In the genomic region with DNA sequence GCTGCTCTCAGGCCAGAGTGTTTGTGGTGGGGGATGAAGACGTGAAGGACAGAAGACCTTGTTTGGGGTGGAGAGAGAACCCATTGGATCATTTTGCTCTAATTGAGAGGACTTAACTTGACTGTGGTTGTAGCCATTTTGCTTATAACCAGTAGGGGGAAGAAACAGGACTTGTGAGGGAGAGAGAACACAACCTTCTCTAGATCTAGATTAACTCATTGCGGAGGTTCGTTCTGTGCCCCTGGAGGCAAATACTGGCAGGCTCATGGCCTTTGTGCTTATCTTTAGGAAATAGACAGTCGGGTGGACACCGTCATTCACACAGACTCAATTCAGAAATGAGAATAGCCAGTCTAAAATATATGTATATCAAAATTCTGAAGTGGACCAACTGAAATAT, we compare ENCODE assay signal across 16 cellular contexts.
DNase-seq lines count a peak whose midpoint lies in the region; ATAC-seq, FAIRE-seq and TF ChIP-seq lines count a peak whose summit lies in the region.
"Had no signal": no experiment of that assay in that cellular context is flagged by ENCODE, and none has a peak within 500 bp of the region (broad histone marks: within the 10 kb centered on the region; RNA-seq: fewer than 3 reads in every experiment).

No MANE protein-coding gene starts in this region.

- no peak for FAIRE-seq in HepG2 (lab: Jason Lieb, UNC)
- FAIRE-seq: H54 had no signal

- WGBS in HepG2 (ENCODE audit: low lambda C conversion rate) = 2% methylated on average over 5 of the region's 5 CpGs
- WGBS in right lobe of liver (ENCODE audit: insufficient coverage, low coverage, low lambda C conversion rate, missing lambda C conversion rate) = 52% methylated on average over 5 of the region's 5 CpGs
- WGBS in endodermal cell (ENCODE audit: insufficient coverage in 1 of 2, insufficient read length in 1 of 2), 2 experiments = 87 to 92% methylated on average over 2 to 5 of the region's 5 CpGs

- intact Hi-C loops in HepG2 (cut with micrococcal nuclease; ENCODE audit: unreplicated experiment) (no loop called here), right lobe of liver (cut with DNase I) (no loop called here)

- POLR2A ChIA-PET in HepG2 (lab: Yijun Ruan, JAX) = no interaction called here

- TF ChIP-seq EP300 in HepG2 (IDR thresholded peaks at IDR 0.05; ENCODE audit: low read depth in 2 of 2, low read length in 2 of 2) (no peak), HepG2 (CRISPR knock-in tag; IDR thresholded peaks at IDR 0.05; ENCODE audit: borderline replicate concordance) (no peak)

- H3K36me3 Mint-ChIP-seq in endodermal cell (ENCODE audit: low read depth) (no peaks in the 10 kb centered on the region), nephron progenitor cell (ENCODE audit: low read depth) (no peaks in the 10 kb centered on the region)
- H3K36me3 Mint-ChIP-seq: IgD-negative memory B cell had no signal

- no TSS peak for BruUV-seq in HepG2 (replicated peaks; lab: Mats Ljungman, UMichigan)

- H3K27me3 Mint-ChIP-seq in endodermal cell (ENCODE audit: insufficient read depth) (no peaks in the 10 kb centered on the region), nephron progenitor cell (ENCODE audit: low read depth, poor library complexity) (peaks cover 10% of the 10 kb centered on the region)

- H3K4me1 ChIP-seq in HepG2 (ENCODE audit: insufficient read depth, low read length) = no peaks in the 10 kb centered on the region
- no peaks in the 10 kb centered on the region for H3K4me1 ChIP-seq in right lobe of liver
- peaks cover 5% of the 10 kb centered on the region for H3K4me1 ChIP-seq in endodermal cell (ENCODE audit: control insufficient read depth, insufficient read depth, low read length)

- H3K9me3 Mint-ChIP-seq in endodermal cell (no peaks in the 10 kb centered on the region), nephron progenitor cell (peaks cover 3% of the 10 kb centered on the region)

- H4K20me1 ChIP-seq in HepG2 (ENCODE audit: insufficient read depth, low read length) = no peaks in the 10 kb centered on the region

- CTCF ChIA-PET in HepG2 (lab: Yijun Ruan, JAX; ENCODE audit: low intra/inter-chr PET ratio, low total read pairs) = no interaction called here

- no peak overlapping the region for H3K4me3 ChIP-seq in HepG2 (replicated peaks in 1 of 3; ENCODE audit: insufficient read depth in 1 of 3, low read depth in 2 of 3, low read length in 3 of 3)
- H3K4me3 ChIP-seq in right lobe of liver = no peak overlapping the region
- H3K4me3 ChIP-seq in endodermal cell (ENCODE audit: low read length) = no peak overlapping the region

- H3K27me3 ChIP-seq in HepG2 (ENCODE audit: control insufficient read depth in 1 of 2, insufficient read depth in 2 of 2, low read length in 2 of 2) (no peaks in the 10 kb centered on the region; a peak in 1 of 5 replicates), right lobe of liver (no peaks in the 10 kb centered on the region), endodermal cell (ENCODE audit: control insufficient read depth, insufficient read depth, low read length, poor library complexity, severe bottlenecking) (no peaks in the 10 kb centered on the region)

- no peaks in the 10 kb centered on the region for H3K79me2 ChIP-seq in HepG2 (ENCODE audit: insufficient read depth, low read length)

- H3K4me2 ChIP-seq in HepG2 (ENCODE audit: low read depth, low read length) = no peak overlapping the region
- H3K4me2 ChIP-seq: SK-N-SH had no signal

- H3K9me3 ChIP-seq in HepG2 (ENCODE audit: low read length) (no peaks in the 10 kb centered on the region), right lobe of liver (no peaks in the 10 kb centered on the region), endodermal cell (ENCODE audit: control insufficient read depth, low read length) (no peaks in the 10 kb centered on the region)
- H3K9me3 ChIP-seq: SK-N-SH had no signal

- peaks cover 4% of the 10 kb centered on the region for H3K4me1 Mint-ChIP-seq in endodermal cell
- H3K4me1 Mint-ChIP-seq in nephron progenitor cell = peaks cover 19% of the 10 kb centered on the region
- H3K4me1 Mint-ChIP-seq: IgD-negative memory B cell had no signal

- no peak for TF ChIP-seq POLR2A in HepG2 (IDR thresholded peaks at IDR 0.05; ENCODE audit: insufficient read depth in 1 of 2, low read depth in 2 of 2, low read length in 2 of 2)
- TF ChIP-seq POLR2A in right lobe of liver (IDR thresholded peaks at IDR 0.05) = no peak

- TF ChIP-seq RAD21 in HepG2 (CRISPR knock-in tag; IDR thresholded peaks at IDR 0.05) = no peak

- H3K27ac ChIP-seq in HepG2 (ENCODE audit: extremely low read length, insufficient read depth, low read length) = no peak overlapping the region
- no peak overlapping the region for H3K27ac ChIP-seq in right lobe of liver
- no peak overlapping the region for H3K27ac ChIP-seq in endodermal cell (ENCODE audit: low read depth, low read length)

- no peak for TF ChIP-seq CTCF in HepG2 (CRISPR knock-in tag; IDR thresholded peaks at IDR 0.05)
- TF ChIP-seq CTCF in right lobe of liver (IDR thresholded peaks at IDR 0.05) = no peak
- peak; percentile 64 for TF ChIP-seq CTCF in endodermal cell (conservative IDR thresholded peaks at IDR 0.05)
- no peak for TF ChIP-seq CTCF in nephron progenitor cell (IDR thresholded peaks at IDR 0.05)

- H3K36me3 ChIP-seq in HepG2 (replicated peaks in 1 of 2; ENCODE audit: control insufficient read depth in 1 of 2, insufficient read depth in 2 of 2, low read length in 2 of 2) (no peaks in the 10 kb centered on the region), right lobe of liver (no peaks in the 10 kb centered on the region), endodermal cell (ENCODE audit: control insufficient read depth, insufficient read depth, low read length) (no peaks in the 10 kb centered on the region)

- in situ Hi-C loops in HepG2 (cut with HindIII; ENCODE audit: extremely low pct_ligation_motif_present, low pct_unique_long_range_greater_than_20kb) = no loop called here
- in situ Hi-C loops in SK-MEL-5 (cut with HindIII; ENCODE audit: low pct_unique_long_range_greater_than_20kb, low sequenced_read_pairs) = no loop called here

- no peak overlapping the region for H3K4me3 Mint-ChIP-seq in endodermal cell
- H3K4me3 Mint-ChIP-seq in nephron progenitor cell = no peak overlapping the region
- H3K4me3 Mint-ChIP-seq: IgD-negative memory B cell had no signal

- ATAC-seq in HepG2 (peak; percentile 81), right lobe of liver (no peak), GM19023 (IDR thresholded peaks at IDR 0.05; ENCODE audit: unreplicated experiment) (no peak), HG03025 (IDR thresholded peaks at IDR 0.05; ENCODE audit: low FRiP score, unreplicated experiment) (no peak)
- ATAC-seq: Panc1 had no signal

- DNase-seq in HepG2 (ENCODE audit: low spot score) (no peak), right lobe of liver (no peak), SK-MEL-5 (ENCODE audit: low read depth, low spot score) (peak; percentile 60), endodermal cell (no peak), hepatic stellate cell (ENCODE audit: low spot score) (no peak), nephron progenitor cell (no peak)
- DNase-seq: C1 segment of cervical spinal cord, DMS 273 treated with DMSO at 0.1 percent for 48 hours, NCI-H1417 treated with DMSO at 0.1 percent for 48 hours, NCI-H1930, SK-N-SH had no signal

- no peak overlapping the region for H2AFZ ChIP-seq in HepG2 (ENCODE audit: low read length)

- H3K9ac ChIP-seq in HepG2 (ENCODE audit: insufficient read depth, low read depth, low read length) (no peak overlapping the region), endodermal cell (ENCODE audit: extremely low read depth, low read length, poor library complexity, severe bottlenecking) (no peak overlapping the region)
- H3K9ac ChIP-seq: SK-N-SH had no signal

- H3K27ac Mint-ChIP-seq in endodermal cell = no peak overlapping the region
- no peak overlapping the region for H3K27ac Mint-ChIP-seq in nephron progenitor cell
- H3K27ac Mint-ChIP-seq: IgD-negative memory B cell had no signal

TF ChIP-seq in HepG2, 621 proteins besides CTCF, POLR2A, EP300 and RAD21 (continues in another document):
- TF ChIP-seq ZNF777 (CRISPR knock-in tag; IDR thresholded peaks at IDR 0.05) (no peak), MAZ (IDR thresholded peaks at IDR 0.05; ENCODE audit: borderline replicate concordance, low read depth, low read length) (no peak), MAZ (CRISPR knock-in tag; IDR thresholded peaks at IDR 0.05; ENCODE audit: low read depth) (no peak), SIN3A (IDR thresholded peaks at IDR 0.05; ENCODE audit: borderline replicate concordance, low read depth, low read length) (no peak), SRY (CRISPR knock-in tag; IDR thresholded peaks at IDR 0.05) (no peak), HMGA1 (CRISPR knock-in tag; conservative IDR thresholded peaks at IDR 0.05) (no peak), THAP11 (CRISPR knock-in tag; IDR thresholded peaks at IDR 0.05) (no peak), SUZ12 (IDR thresholded peaks at IDR 0.05; ENCODE audit: low read depth, low read length) (no peak), SP4 (CRISPR knock-in tag; IDR thresholded peaks at IDR 0.05) (no peak), KDM5A (IDR thresholded peaks at IDR 0.05; ENCODE audit: borderline replicate concordance, low read length) (no peak), TEAD3 (CRISPR knock-in tag; optimal IDR thresholded peaks at IDR 0.05; ENCODE audit: borderline replicate concordance) (no peak)
- TF ChIP-seq, protein P1, sequence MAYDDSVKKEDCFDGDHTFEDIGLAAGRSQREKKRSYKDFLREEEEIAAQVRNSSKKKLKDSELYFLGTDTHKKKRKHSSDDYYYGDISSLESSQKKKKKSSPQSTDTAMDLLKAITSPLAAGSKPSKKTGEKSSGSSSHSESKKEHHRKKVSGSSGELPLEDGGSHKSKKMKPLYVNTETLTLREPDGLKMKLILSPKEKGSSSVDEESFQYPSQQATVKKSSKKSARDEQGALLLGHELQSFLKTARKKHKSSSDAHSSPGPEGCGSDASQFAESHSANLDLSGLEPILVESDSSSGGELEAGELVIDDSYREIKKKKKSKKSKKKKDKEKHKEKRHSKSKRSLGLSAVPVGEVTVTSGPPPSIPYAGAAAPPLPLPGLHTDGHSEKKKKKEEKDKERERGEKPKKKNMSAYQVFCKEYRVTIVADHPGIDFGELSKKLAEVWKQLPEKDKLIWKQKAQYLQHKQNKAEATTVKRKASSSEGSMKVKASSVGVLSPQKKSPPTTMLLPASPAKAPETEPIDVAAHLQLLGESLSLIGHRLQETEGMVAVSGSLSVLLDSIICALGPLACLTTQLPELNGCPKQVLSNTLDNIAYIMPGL (CRISPR knock-in tag; IDR thresholded peaks at IDR 0.05; ENCODE audit: borderline replicate concordance in 1 of 2, low read depth in 1 of 2) = no peak
